ENCODE assay signal across 21 cellular contexts in genomic region chr2:235678712-235679111, GRCh38.
DNase-seq lines count a peak whose midpoint lies in the region; ATAC-seq and TF ChIP-seq lines count a peak whose summit lies in the region.
"Had no signal": no experiment of that assay in that cellular context is flagged by ENCODE, and none has a peak within 500 bp of the region (broad histone marks: within the 10 kb centered on the region; RNA-seq: fewer than 3 reads in every experiment).

No MANE protein-coding gene starts in this region.

- TF ChIP-seq CTCF in Loucy (conservative IDR thresholded peaks at IDR 0.05; ENCODE audit: low read length) (no peak), WTC11 (IDR thresholded peaks at IDR 0.05) (no peak), sigmoid colon (IDR thresholded peaks at IDR 0.05) (no peak), psoas muscle (IDR thresholded peaks at IDR 0.05) (no peak)

- no peak for TF ChIP-seq EP300 in sigmoid colon (IDR thresholded peaks at IDR 0.05)

- intact Hi-C loops in sigmoid colon (cut with DNase I) (loop anchor here (5.0 to 10.0 kb wide), 2 partner anchors 49 to 244 kb away; no protein-coding TSS in a partner anchor), psoas muscle (cut with DNase I) (loop anchor here in 1 of 2 donors (10.0 kb wide), 1 partner anchor 544 kb away; no protein-coding TSS in a partner anchor)

- TF ChIP-seq POLR2A in sigmoid colon (IDR thresholded peaks at IDR 0.05): no peak
- TF ChIP-seq POLR2A in erythroblast (IDR thresholded peaks at IDR 0.05; ENCODE audit: low read length): no peak

- H3K4me1 ChIP-seq in Loucy (ENCODE audit: insufficient read depth, low read length, poor library complexity, severe bottlenecking) (peaks cover 15% of the 10 kb centered on the region), sigmoid colon (peaks cover 0 to 44% (median 24%) of the 10 kb centered on the region in 4 donors), psoas muscle (peaks cover 8% of the 10 kb centered on the region)

- H3K4me1 Mint-ChIP-seq in WTC11: peaks cover 56% of the 10 kb centered on the region

- H3K27ac ChIP-seq in sigmoid colon (peak overlapping the region in 1 of 4 donors; percentile 23), psoas muscle (no peak overlapping the region)
- H3K27ac ChIP-seq: C4-2B, GM23248, HL-60, RWPE1, SK-N-MC had no signal

- no peak overlapping the region for H2AFZ ChIP-seq in Loucy (ENCODE audit: low read length)
- H2AFZ ChIP-seq: GM23248 had no signal

- no peaks in the 10 kb centered on the region for H3K36me3 ChIP-seq in Loucy (ENCODE audit: insufficient read depth, low read length)
- H3K36me3 ChIP-seq in sigmoid colon: no peaks in the 10 kb centered on the region
- no peaks in the 10 kb centered on the region for H3K36me3 ChIP-seq in psoas muscle (ENCODE audit: insufficient read depth in 1 of 2, low read depth in 1 of 2)
- H3K36me3 ChIP-seq: HAP-1 had no signal

- WGBS in sigmoid colon, 2 donors: 93 to 96% methylated on average over 10 of the region's 10 CpGs
- 92 to 95% (median 93%) methylated on average over 10 of the region's 10 CpGs for WGBS in psoas muscle, 3 donors

- H3K4me3 ChIP-seq in Loucy (ENCODE audit: low read length, poor library complexity, severe bottlenecking): no peak overlapping the region
- H3K4me3 ChIP-seq in sigmoid colon: no peak overlapping the region
- no peak overlapping the region for H3K4me3 ChIP-seq in psoas muscle
- H3K4me3 ChIP-seq: GM12878, GM23248, HAP-1, K562, SK-N-MC had no signal

- peak; percentile 43 for DNase-seq in NCI-H1694 treated with DMSO at 0.1 percent for 48 hours (lab: John Stamatoyannopoulos, UW)
- DNase-seq in NCI-H1694 (lab: John Stamatoyannopoulos, UW): no peak
- no peak for DNase-seq in WTC11 (ENCODE audit: low spot score)
- peak; percentile 47 for DNase-seq in sigmoid colon
- DNase-seq in erythroblast (lab: John Stamatoyannopoulos, UW): no peak
- DNase-seq in psoas muscle: no peak
- DNase-seq: 8988T, DMS79 treated with DMSO at 0.1 percent for 48 hours, GM23248, NCI-H1105, NCI-H146, SHP77 treated with DMSO at 0.1 percent for 48 hours had no signal

- H3K9me3 Mint-ChIP-seq in WTC11: no peaks in the 10 kb centered on the region

- H3K9me2 ChIP-seq in Loucy (replicated peaks; ENCODE audit: low read depth, low read length): no peaks in the 10 kb centered on the region

- CTCF ChIA-PET in WTC11 (lab: Charles Lee): interaction anchor here (3.4 kb wide), 1 partner anchor 68 kb away, joined by 21 read pairs; no protein-coding TSS in a partner anchor

- H3K79me2 ChIP-seq in Loucy (ENCODE audit: insufficient read depth, low read length): peaks cover 82% of the 10 kb centered on the region

- no peak overlapping the region for H3K9ac ChIP-seq in Loucy (ENCODE audit: low read depth, low read length, poor library complexity, severe bottlenecking)
- H3K9ac ChIP-seq: GM23248 had no signal

- H3F3A ChIP-seq in Loucy (ENCODE audit: low read depth): no peaks in the 10 kb centered on the region

- ATAC-seq in WTC11 (no peak), psoas muscle (no peak)
- ATAC-seq: GM12878, HepG2, K562 had no signal

- H3K9me3 ChIP-seq in Loucy (ENCODE audit: insufficient read depth, low read depth, low read length) (no peaks in the 10 kb centered on the region), sigmoid colon (no peaks in the 10 kb centered on the region), psoas muscle (no peaks in the 10 kb centered on the region)
- H3K9me3 ChIP-seq: HAP-1 had no signal

- H3K4me2 ChIP-seq in Loucy (ENCODE audit: low read depth, low read length, poor library complexity, severe bottlenecking): peak overlapping the region; percentile 13

- H3K27ac Mint-ChIP-seq in WTC11: peak overlapping the region; percentile 61; the same call in 1 of the 2 replicates

- H3K27me3 ChIP-seq in Loucy (ENCODE audit: insufficient read depth, low read length, poor library complexity, severe bottlenecking): no peaks in the 10 kb centered on the region
- no peaks in the 10 kb centered on the region for H3K27me3 ChIP-seq in sigmoid colon
- no peaks in the 10 kb centered on the region for H3K27me3 ChIP-seq in psoas muscle (ENCODE audit: insufficient read depth in 3 of 3, low read length in 2 of 3)

- peaks cover under 1% of the 10 kb centered on the region; the same call in 1 of the 2 replicates for H3K36me3 Mint-ChIP-seq in WTC11

- no peak overlapping the region for H3K4me3 Mint-ChIP-seq in WTC11

- H4K20me1 ChIP-seq in Loucy (ENCODE audit: insufficient read depth, low read length, poor library complexity, severe bottlenecking): no peaks in the 10 kb centered on the region

- POLR2A ChIA-PET in WTC11 (lab: Charles Lee): no interaction called here

- H3K27me3 Mint-ChIP-seq in WTC11 (ENCODE audit: low read depth): no peaks in the 10 kb centered on the region

TF ChIP-seq in WTC11, 78 proteins besides CTCF, POLR2A, EP300 and RAD21 (continues in another document):
- TF ChIP-seq MAX (CRISPR knock-in tag; IDR thresholded peaks at IDR 0.05) (no peak), ZNF219 (CRISPR knock-in tag; IDR thresholded peaks at IDR 0.05; ENCODE audit: borderline replicate concordance) (no peak), MYBL2 (CRISPR knock-in tag; IDR thresholded peaks at IDR 0.05) (no peak), TCF7 (CRISPR knock-in tag; IDR thresholded peaks at IDR 0.05; ENCODE audit: low read depth) (no peak), NFE2L1 (CRISPR knock-in tag; IDR thresholded peaks at IDR 0.05) (no peak), ATF2 (CRISPR knock-in tag; IDR thresholded peaks at IDR 0.05; ENCODE audit: borderline replicate concordance, low read depth) (no peak), NFYB (CRISPR knock-in tag; conservative IDR thresholded peaks at IDR 0.05; ENCODE audit: low read depth) (no peak), ETV6 (CRISPR knock-in tag; IDR thresholded peaks at IDR 0.05) (no peak), KAT7 (CRISPR knock-in tag; IDR thresholded peaks at IDR 0.05; ENCODE audit: borderline replicate concordance) (no peak), ZNF532 (CRISPR knock-in tag; IDR thresholded peaks at IDR 0.05; ENCODE audit: borderline replicate concordance) (no peak), ZNF317 (CRISPR knock-in tag; IDR thresholded peaks at IDR 0.05; ENCODE audit: borderline replicate concordance, low read depth) (no peak)

Comparison
In these comparisons a context has a peak if more than half of its experiments do, and no peak if none do; other contexts are left out.
1. DNase-seq: peak in NCI-H1694 treated with DMSO at 0.1 percent for 48 hours (single experiment) and sigmoid colon (single experiment); none in NCI-H1694 (single experiment), WTC11 (single experiment), erythroblast (0 of 2) and psoas muscle (0 of 2).